2 cellular contexts compared by ENCODE assay signal in the genomic region with DNA sequence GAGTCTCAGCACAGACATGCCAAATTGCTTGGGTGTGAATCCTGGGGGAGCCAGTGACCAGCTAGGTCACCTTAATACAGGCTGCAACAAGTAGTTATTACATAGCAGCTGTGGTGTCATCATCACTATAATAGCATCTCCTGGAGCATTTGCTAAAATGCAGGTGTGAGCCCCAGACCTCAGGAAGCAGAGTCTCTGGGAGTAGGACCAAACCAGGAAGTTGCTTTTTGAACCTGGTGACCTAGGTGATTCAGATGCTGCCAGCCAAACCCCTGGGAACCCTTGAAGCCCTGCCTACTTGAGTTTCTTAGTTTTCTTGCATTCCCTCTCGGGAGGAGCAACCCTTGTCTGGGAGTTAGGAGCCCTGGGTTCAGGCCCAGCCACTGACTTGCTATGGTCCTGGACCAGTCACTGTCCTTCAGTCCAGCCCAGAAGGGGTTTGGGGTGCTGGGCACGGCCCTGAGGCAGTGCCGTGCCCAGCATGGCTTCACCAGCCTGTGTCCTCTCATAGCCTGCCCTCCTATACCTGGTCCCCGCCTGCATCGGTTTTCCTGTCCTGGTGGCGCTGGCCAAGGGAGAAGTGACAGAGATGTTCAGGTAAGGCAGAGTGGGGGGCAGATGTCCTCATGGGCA.
TF ChIP-seq lines count a peak whose summit lies in the region.

No MANE protein-coding gene starts in this region.

TF ChIP-seq in A549, 52 proteins besides CTCF, POLR2A, EP300 and RAD21:
- no peak for TF ChIP-seq ATOH8 (CRISPR knock-in tag; IDR thresholded peaks at IDR 0.05; ENCODE audit: low read depth)
- TF ChIP-seq, protein P1, sequence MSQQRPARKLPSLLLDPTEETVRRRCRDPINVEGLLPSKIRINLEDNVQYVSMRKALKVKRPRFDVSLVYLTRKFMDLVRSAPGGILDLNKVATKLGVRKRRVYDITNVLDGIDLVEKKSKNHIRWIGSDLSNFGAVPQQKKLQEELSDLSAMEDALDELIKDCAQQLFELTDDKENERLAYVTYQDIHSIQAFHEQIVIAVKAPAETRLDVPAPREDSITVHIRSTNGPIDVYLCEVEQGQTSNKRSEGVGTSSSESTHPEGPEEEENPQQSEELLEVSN (IDR thresholded peaks at IDR 0.05; ENCODE audit: borderline replicate concordance, low read depth): no peak
- no peak for TF ChIP-seq ZSCAN20 (CRISPR knock-in tag; IDR thresholded peaks at IDR 0.05)
- TF ChIP-seq FOXS1 (CRISPR knock-in tag; IDR thresholded peaks at IDR 0.05): no peak
- TF ChIP-seq REST (IDR thresholded peaks at IDR 0.05): no peak
- no peak for TF ChIP-seq KDM5A (IDR thresholded peaks at IDR 0.05)
- TF ChIP-seq RCOR1 (IDR thresholded peaks at IDR 0.05; ENCODE audit: low read depth, low read length): no peak
- TF ChIP-seq SMC3 (IDR thresholded peaks at IDR 0.05): no peak
- TF ChIP-seq ZFP36 (IDR thresholded peaks at IDR 0.05; ENCODE audit: borderline replicate concordance, partially characterized antibody): no peak
- TF ChIP-seq FOSB (CRISPR knock-in tag; IDR thresholded peaks at IDR 0.05): no peak
- TF ChIP-seq NFE2L2 (conservative IDR thresholded peaks at IDR 0.05; ENCODE audit: low read length): no peak
- TF ChIP-seq NPAS2 (CRISPR knock-in tag; IDR thresholded peaks at IDR 0.05; ENCODE audit: borderline replicate concordance): no peak

TF ChIP-seq in HCT116, 20 proteins besides CTCF, POLR2A, EP300 and RAD21:
- no peak for TF ChIP-seq EGR1 (IDR thresholded peaks at IDR 0.05; ENCODE audit: low read depth)
- TF ChIP-seq FOSL1 (IDR thresholded peaks at IDR 0.05; ENCODE audit: low read depth): no peak
